In the genomic region with DNA sequence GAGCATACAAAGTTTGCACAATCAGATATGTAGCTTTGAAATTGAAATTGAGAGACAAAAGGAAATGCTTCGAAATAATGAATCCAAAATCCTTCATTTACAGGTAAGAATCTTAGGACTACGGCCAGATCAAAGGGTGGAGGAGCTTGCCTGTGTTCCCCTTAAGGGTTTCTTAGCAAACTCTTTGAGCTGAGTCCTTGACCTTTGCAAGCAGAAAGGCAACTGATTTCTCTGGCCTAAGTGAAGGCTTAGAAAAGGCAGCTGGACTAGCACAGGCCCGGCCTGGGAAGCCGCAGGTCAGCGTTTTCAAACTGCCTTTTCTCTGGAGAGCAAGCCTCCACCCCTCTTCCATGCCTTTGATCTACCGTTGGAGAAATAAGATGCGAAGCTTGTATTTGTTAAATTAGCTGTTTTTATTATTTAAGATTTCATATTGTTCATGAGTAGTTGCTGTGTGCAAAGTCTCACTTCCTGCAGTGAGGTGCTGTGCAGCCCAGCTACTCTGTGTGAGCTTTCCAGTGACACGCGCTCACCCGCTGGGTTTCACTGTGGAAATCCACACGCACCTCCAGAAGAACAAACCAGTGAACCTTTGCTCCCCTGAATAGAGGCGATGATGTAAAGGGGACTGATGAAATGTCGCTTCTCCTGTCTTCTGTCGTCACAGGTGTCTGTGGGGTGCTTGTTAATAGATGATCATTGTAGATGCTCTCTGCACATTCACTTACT, we compare ENCODE assay signal across 35 cellular contexts. TPM values are rescaled to one million over a fixed set of nuclear protein-coding genes. Genes with fewer than 3 reads are reported as not detected.
DNase-seq lines count a peak whose midpoint lies in the region; ATAC-seq, FAIRE-seq and TF ChIP-seq lines count a peak whose summit lies in the region.
"Had no signal": no experiment of that assay in that cellular context is flagged by ENCODE, and none has a peak within 500 bp of the region (broad histone marks: within the 10 kb centered on the region; RNA-seq: fewer than 3 reads in every experiment).

No MANE protein-coding gene starts in this region.

- TF ChIP-seq RAD21 in HepG2 (CRISPR knock-in tag; IDR thresholded peaks at IDR 0.05) = no peak

- H4K20me1 ChIP-seq in HepG2 (ENCODE audit: insufficient read depth, low read length) (no peaks in the 10 kb centered on the region), GM23248 (ENCODE audit: insufficient read depth) (no peaks in the 10 kb centered on the region)

- no peaks in the 10 kb centered on the region for H3K27me3 ChIP-seq in HepG2 (ENCODE audit: control insufficient read depth in 1 of 2, insufficient read depth in 2 of 2, low read length in 2 of 2)
- no peaks in the 10 kb centered on the region for H3K27me3 ChIP-seq in right lobe of liver
- H3K27me3 ChIP-seq in GM23248 (replicated peaks; ENCODE audit: insufficient read depth) = no peaks in the 10 kb centered on the region
- H3K27me3 ChIP-seq: gastroesophageal sphincter, SJCRH30, transverse colon had no signal

- no peak for TF ChIP-seq POLR2A in HepG2 (IDR thresholded peaks at IDR 0.05; ENCODE audit: insufficient read depth in 1 of 2, low read depth in 2 of 2, low read length in 2 of 2)
- no peak for TF ChIP-seq POLR2A in right lobe of liver (IDR thresholded peaks at IDR 0.05)

- H3K9me2 ChIP-seq in GM23248 (ENCODE audit: insufficient read depth) = no peaks in the 10 kb centered on the region

- whole genome bisulfite sequencing in HepG2 (ENCODE audit: low lambda C conversion rate) = 90% methylated on average over 14 of the region's 14 CpGs
- WGBS in right lobe of liver (ENCODE audit: insufficient coverage, low coverage, low lambda C conversion rate, missing lambda C conversion rate) = 89% methylated on average over 10 of the region's 14 CpGs
- 98% methylated on average over 14 of the region's 14 CpGs for WGBS in GM23248 (ENCODE audit: low coverage in 1 of 2, low lambda C conversion rate in 2 of 2, missing lambda C conversion rate in 2 of 2), 2 experiments

- no peak for ATAC-seq in HepG2
- no peak for ATAC-seq in right lobe of liver
- no peak for ATAC-seq in WTC11
- no peak for ATAC-seq in memory B cell (ENCODE audit: low read depth)
- no peak for ATAC-seq in activated naive CD4-positive, alpha-beta T cell treated with anti-CD3 and anti-CD28 coated beads, Interleukin-2, amount 50 U/mL, for 72 hours
- ATAC-seq: activated CD8-positive, alpha-beta memory T cell treated with anti-CD3 and anti-CD28 coated beads, Interleukin-2, amount 10 ng/mL, durations not matched to agents 7 days and 5 days; gastroesophageal sphincter; left colon; sciatic nerve had no signal

- DNase-seq in HepG2 (ENCODE audit: low spot score) = no peak
- no peak for DNase-seq in right lobe of liver
- DNase-seq in WTC11 (ENCODE audit: low spot score) = no peak
- no peak for DNase-seq in memory B cell (ENCODE audit: low spot score in 2 of 2)
- DNase-seq in GM23248 = no peak
- no peak for DNase-seq in inferior parietal cortex (ENCODE audit: extremely low spot score)
- no peak for DNase-seq in activated naive CD4-positive, alpha-beta T cell treated with anti-CD3 and anti-CD28 coated beads, Interleukin-2, amount 50 U/mL, for 72 hours (ENCODE audit: low spot score in 2 of 2)
- no peak for DNase-seq in DMS114 treated with DMSO at 0.1 percent for 48 hours (lab: John Stamatoyannopoulos, UW; ENCODE audit: unreplicated experiment)
- DNase-seq: activated CD4-positive, alpha-beta T cell treated with anti-CD3 and anti-CD28 coated beads, Interleukin-2, amount 10 ng/mL, durations not matched to agents 7 days and 5 days; activated CD8-positive, alpha-beta memory T cell treated with anti-CD3 and anti-CD28 coated beads, Interleukin-2, amount 10 ng/mL, durations not matched to agents 7 days and 5 days; DMS53; effector CD8-positive, alpha-beta T cell; immature natural killer cell; KBM-7; left colon; mesenchymal stem cell; NCI-H1105 treated with DMSO at 0.1 percent for 48 hours; NCI-H1930; NCI-H2171 treated with DMSO at 0.1 percent for 48 hours; NCI-H510A; SJCRH30; stimulated activated CD4-positive, alpha-beta T cell treated with anti-CD3 and anti-CD28 coated beads, Interleukin-12 subunit alpha, Interleukin-12 subunit beta, amount 100 ng/mL, for 4 hours; stimulated activated CD4-positive, alpha-beta T cell treated with anti-CD3 and anti-CD28 coated beads, Interleukin-4, amount 100 ng/mL, for 1 hour; SW 1271; transverse colon; WERI-Rb-1 had no signal

- H3K79me2 ChIP-seq in HepG2 (ENCODE audit: insufficient read depth, low read length) (no peaks in the 10 kb centered on the region), GM23248 (ENCODE audit: insufficient read depth) (no peaks in the 10 kb centered on the region)

- TF ChIP-seq EP300 in HepG2 (IDR thresholded peaks at IDR 0.05; ENCODE audit: low read depth in 2 of 2, low read length in 2 of 2) = no peak
- no peak for TF ChIP-seq EP300 in HepG2 (CRISPR knock-in tag; IDR thresholded peaks at IDR 0.05; ENCODE audit: borderline replicate concordance)

- no peaks in the 10 kb centered on the region for H3K9me3 Mint-ChIP-seq in WTC11
- H3K9me3 Mint-ChIP-seq in memory B cell = no peaks in the 10 kb centered on the region
- no peaks in the 10 kb centered on the region for H3K9me3 Mint-ChIP-seq in activated naive CD4-positive, alpha-beta T cell treated with anti-CD3 and anti-CD28 coated beads, Interleukin-2, amount 50 U/mL, for 72 hours
- H3K9me3 Mint-ChIP-seq: activated CD4-positive, alpha-beta T cell treated with anti-CD3 and anti-CD28 coated beads, Interleukin-2, amount 10 ng/mL, durations not matched to agents 7 days and 5 days; activated naive CD4-positive, alpha-beta T cell treated with anti-CD3 and anti-CD28 coated beads, Interleukin-2, amount 50 U/mL, for 24 hours; immature natural killer cell had no signal

- TF ChIP-seq CTCF in HepG2 (CRISPR knock-in tag; IDR thresholded peaks at IDR 0.05) = no peak
- no peak for TF ChIP-seq CTCF in right lobe of liver (IDR thresholded peaks at IDR 0.05)
- no peak for TF ChIP-seq CTCF in WTC11 (IDR thresholded peaks at IDR 0.05)

- in situ Hi-C loops in HepG2 (cut with HindIII; ENCODE audit: extremely low pct_ligation_motif_present, low pct_unique_long_range_greater_than_20kb) = no loop called here
- in situ Hi-C loops in GM23248 (cut with MboI) = no loop called here

- peaks cover 0 to 7% of the 10 kb centered on the region in 2 experiments; a peak in 4 of 5 replicates for H3K36me3 ChIP-seq in HepG2 (replicated peaks in 1 of 2; ENCODE audit: control insufficient read depth in 1 of 2, insufficient read depth in 2 of 2, low read length in 2 of 2)
- H3K36me3 ChIP-seq in right lobe of liver = no peaks in the 10 kb centered on the region
- peaks cover 8% of the 10 kb centered on the region; the same call in 1 of the 2 replicates for H3K36me3 ChIP-seq in GM23248 (ENCODE audit: low read depth)
- H3K36me3 ChIP-seq: SJCRH30, transverse colon had no signal

- H3K4me3 Mint-ChIP-seq in WTC11 (no peak overlapping the region), memory B cell (no peak overlapping the region)
- H3K4me3 Mint-ChIP-seq: activated CD4-positive, alpha-beta T cell treated with anti-CD3 and anti-CD28 coated beads, Interleukin-2, amount 10 ng/mL, durations not matched to agents 7 days and 5 days; activated CD8-positive, alpha-beta memory T cell treated with anti-CD3 and anti-CD28 coated beads, Interleukin-2, amount 10 ng/mL, durations not matched to agents 7 days and 5 days; activated naive CD4-positive, alpha-beta T cell treated with anti-CD3 and anti-CD28 coated beads, Interleukin-2, amount 50 U/mL, for 24 hours; immature natural killer cell had no signal

- intact Hi-C loops in HepG2 (cut with micrococcal nuclease; ENCODE audit: unreplicated experiment) (no loop called here), right lobe of liver (cut with DNase I) (no loop called here)

- H2AFZ ChIP-seq in HepG2 (ENCODE audit: low read length) (no peak overlapping the region), GM23248 (no peak overlapping the region)

- no peaks in the 10 kb centered on the region for H3K36me3 Mint-ChIP-seq in WTC11
- peaks cover 11% of the 10 kb centered on the region for H3K36me3 Mint-ChIP-seq in memory B cell
- peaks cover 0 to 7% of the 10 kb centered on the region in 2 donors for H3K36me3 Mint-ChIP-seq in activated naive CD4-positive, alpha-beta T cell treated with anti-CD3 and anti-CD28 coated beads, Interleukin-2, amount 50 U/mL, for 72 hours

- H3K27me3 Mint-ChIP-seq in WTC11 (ENCODE audit: low read depth) = no peaks in the 10 kb centered on the region
- no peaks in the 10 kb centered on the region for H3K27me3 Mint-ChIP-seq in memory B cell
- H3K27me3 Mint-ChIP-seq: activated CD4-positive, alpha-beta T cell treated with anti-CD3 and anti-CD28 coated beads, Interleukin-2, amount 10 ng/mL, durations not matched to agents 7 days and 5 days; activated CD8-positive, alpha-beta memory T cell treated with anti-CD3 and anti-CD28 coated beads, Interleukin-2, amount 10 ng/mL, durations not matched to agents 7 days and 5 days; activated naive CD4-positive, alpha-beta T cell treated with anti-CD3 and anti-CD28 coated beads, Interleukin-2, amount 50 U/mL, for 24 hours had no signal

- H3K4me1 Mint-ChIP-seq in WTC11 = no peaks in the 10 kb centered on the region
- peaks cover 35% of the 10 kb centered on the region for H3K4me1 Mint-ChIP-seq in memory B cell

- H3K9me3 ChIP-seq in HepG2 (ENCODE audit: low read length) (no peaks in the 10 kb centered on the region), right lobe of liver (no peaks in the 10 kb centered on the region), GM23248 (ENCODE audit: low read depth) (no peaks in the 10 kb centered on the region)
- H3K9me3 ChIP-seq: gastroesophageal sphincter, SJCRH30, transverse colon had no signal

- no TSS peak for BruUV-seq in HepG2 (replicated peaks; lab: Mats Ljungman, UMichigan)

- H3K9ac ChIP-seq in HepG2 (ENCODE audit: insufficient read depth, low read depth, low read length) (no peak overlapping the region), GM23248 (no peak overlapping the region)

- CTCF ChIA-PET in HepG2 (lab: Yijun Ruan, JAX; ENCODE audit: low intra/inter-chr PET ratio, low total read pairs) (no interaction called here), WTC11 (lab: Charles Lee) (no interaction called here)

- FAIRE-seq in HepG2 (lab: Jason Lieb, UNC) = no peak
- FAIRE-seq: astrocyte had no signal

- peak overlapping the region; percentile 84; the same call in 1 of the 2 replicates for H3K27ac Mint-ChIP-seq in WTC11
- peak overlapping the region; percentile 93 for H3K27ac Mint-ChIP-seq in memory B cell
- H3K27ac Mint-ChIP-seq in activated naive CD4-positive, alpha-beta T cell treated with anti-CD3 and anti-CD28 coated beads, Interleukin-2, amount 50 U/mL, for 72 hours = no peak overlapping the region
- H3K27ac Mint-ChIP-seq: activated CD4-positive, alpha-beta T cell treated with anti-CD3 and anti-CD28 coated beads, Interleukin-2, amount 10 ng/mL, durations not matched to agents 7 days and 5 days; activated CD8-positive, alpha-beta memory T cell treated with anti-CD3 and anti-CD28 coated beads, Interleukin-2, amount 10 ng/mL, durations not matched to agents 7 days and 5 days; activated naive CD4-positive, alpha-beta T cell treated with anti-CD3 and anti-CD28 coated beads, Interleukin-2, amount 50 U/mL, for 24 hours; immature natural killer cell had no signal

- POLR2A ChIA-PET in HepG2 (lab: Yijun Ruan, JAX) = interaction anchor here (0.9 kb wide), 1 partner anchor 24 kb away, joined by 3 read pairs; no protein-coding TSS in a partner anchor
- POLR2A ChIA-PET in WTC11 (lab: Charles Lee) = no interaction called here

- peaks cover 19% of the 10 kb centered on the region for H3K4me1 ChIP-seq in HepG2 (ENCODE audit: insufficient read depth, low read length)
- H3K4me1 ChIP-seq in right lobe of liver = peaks cover 0 to 14% (median 6%) of the 10 kb centered on the region in 4 donors
- H3K4me1 ChIP-seq in GM23248 (ENCODE audit: insufficient read depth) = peaks cover 10% of the 10 kb centered on the region
- H3K4me1 ChIP-seq: SJCRH30 had no signal

- H3K27ac ChIP-seq in HepG2 (ENCODE audit: extremely low read length, insufficient read depth, low read length) (peak overlapping the region; percentile 45), right lobe of liver (no peak overlapping the region), GM23248 (no peak overlapping the region)
- H3K27ac ChIP-seq: coronary artery, gastroesophageal sphincter, SJCRH30, transverse colon, WERI-Rb-1 had no signal

- H3F3A ChIP-seq in GM23248 (ENCODE audit: insufficient read depth) = peaks cover 28% of the 10 kb centered on the region

- H3K4me2 ChIP-seq in HepG2 (ENCODE audit: low read depth, low read length) = no peak overlapping the region
- H3K4me2 ChIP-seq in GM23248 (ENCODE audit: unreplicated experiment) = no peak overlapping the region

- H3K4me3 ChIP-seq in HepG2 (replicated peaks in 1 of 3; ENCODE audit: insufficient read depth in 1 of 3, low read depth in 2 of 3, low read length in 3 of 3) (no peak overlapping the region), right lobe of liver (no peak overlapping the region), GM23248 (no peak overlapping the region)
- H3K4me3 ChIP-seq: coronary artery, gastroesophageal sphincter, SJCRH30, transverse colon had no signal

RNA-seq across cellular contexts. Expression of a gene that starts 25.0 kb away (rescaled TPM):
- total RNA-seq in HepG2 (2016; rRNA removed; fragmentation: Illumina TruSeq; extraction: Trizol) (8.2 and 33.1 TPM in 2 replicates), right lobe of liver (10 to 100 TPM in 5 of 6 experiments, 1 to 10 TPM in 1; 7.1 to 69.1 (median 28.6) TPM), WTC11 (2021) (2.4 to 3.0 TPM (median 2.8 TPM) in 3 replicates)
- 5.2 and 6.0 TPM in 2 replicates for total RNA-seq in HepG2 (2016; cell fraction: cytosol; rRNA removed; fragmentation: Illumina TruSeq; extraction: Trizol; ENCODE audit: low read depth)
- 9.3 and 30.8 TPM in 2 replicates for total RNA-seq in HepG2 (2016; cell fraction: insoluble cytoplasmic fraction; rRNA removed; fragmentation: Illumina TruSeq; extraction: Trizol)
- 7.8 and 9.0 TPM in 2 replicates for total RNA-seq in HepG2 (2016; cell fraction: membrane; rRNA removed; fragmentation: Illumina TruSeq; extraction: Trizol)
- total RNA-seq in HepG2 (2016; cell fraction: nucleus; rRNA removed; fragmentation: Illumina TruSeq; extraction: Trizol) = 29.3 and 33.8 TPM in 2 replicates
- polyA plus RNA-seq in HepG2 (2011; rRNA removed) (9.8 and 18.9 TPM in 2 replicates), GM23248 (2016; fragmentation: Nextera tagmentation; extraction: Ambion mirVana) (not detected in 2 replicates)
- 13.3 and 22.3 TPM in 2 replicates for polyA plus RNA-seq in HepG2 (2011; cell fraction: cytosol; rRNA removed)
- polyA plus RNA-seq in HepG2 (2011; cell fraction: nucleus; rRNA removed) = 158 and 165 TPM in 2 replicates
- 15.1 and 18.5 TPM in 2 replicates for polyA plus RNA-seq in HepG2 (2012)
- polyA plus RNA-seq in HepG2 (2016; cell fraction: cytosol; fragmentation: Illumina TruSeq; extraction: Trizol; ENCODE audit: low read depth) = 3.8 and 4.1 TPM in 2 replicates
- polyA plus RNA-seq in HepG2 (2016; cell fraction: insoluble cytoplasmic fraction; fragmentation: Illumina TruSeq; extraction: Trizol; ENCODE audit: low read depth) = 9.2 and 10.3 TPM in 2 replicates
- polyA plus RNA-seq in HepG2 (2016; cell fraction: membrane; fragmentation: Illumina TruSeq; extraction: Trizol; ENCODE audit: low read depth) = 5.6 and 6.3 TPM in 2 replicates
- 62.6 and 64.7 TPM in 2 replicates for polyA plus RNA-seq in HepG2 (2016; cell fraction: nucleus; fragmentation: Illumina TruSeq; extraction: Trizol; ENCODE audit: insufficient read depth, low read depth)
- polyA minus RNA-seq in HepG2 (2011; rRNA and poly(A)+ RNA removed; ENCODE audit: low replicate concordance) = 0.14 and 21.4 TPM in 2 replicates
- polyA minus RNA-seq in HepG2 (2011; cell fraction: cytosol; rRNA and poly(A)+ RNA removed) = 12.3 and 17.0 TPM in 2 replicates
- polyA minus RNA-seq in HepG2 (2011; cell fraction: nucleus; rRNA and poly(A)+ RNA removed) = 14.8 and 15.0 TPM in 2 replicates
- not detected in 2 replicates for total RNA-seq in GM23248 (2014; rRNA removed; shearing (Covaris generic))
- total RNA-seq in activated naive CD4-positive, alpha-beta T cell treated with anti-CD3 and anti-CD28 coated beads, Interleukin-2, amount 50 U/mL, for 72 hours = under 1 TPM; 0.30 to 0.49 TPM
- total RNA-seq: cardiac septum, G401, MCF 10A, RPMI7951, SJCRH30 had no signal

Comparison
In these comparisons a context has a peak if more than half of its experiments do, and no peak if none do; other contexts are left out.
1. H3K27ac Mint-ChIP-seq: peak in WTC11 (single experiment) and memory B cell (single experiment); none in activated naive CD4-positive, alpha-beta T cell treated with anti-CD3 and anti-CD28 coated beads, Interleukin-2, amount 50 U/mL, for 72 hours (0 of 2).